In genomic region chr5:92064993-92065392, GRCh38 we compare ENCODE assay signal across 32 cellular contexts.
"Had no signal": no experiment of that assay in that cellular context is flagged by ENCODE, and none has a peak within 500 bp of the region (broad histone marks: within the 10 kb centered on the region; RNA-seq: fewer than 3 reads in every experiment).

No MANE protein-coding gene starts in this region.

- H3K36me3 ChIP-seq: ascending aorta, MG63, SJSA1 had no signal

- FAIRE-seq: colon, RCC 7860 had no signal

- H3K4me3 ChIP-seq: ascending aorta, body of pancreas, MG63, SJSA1 had no signal

- H3K27me3 ChIP-seq: ascending aorta, body of pancreas, MG63, SJSA1 had no signal

- DNase-seq: activated CD4-positive, alpha-beta T cell treated with anti-CD3 and anti-CD28 coated beads for 48 hours; activated CD4-positive, alpha-beta T cell treated with anti-CD3 and anti-CD28 coated beads, Interleukin-2, amount 50 U/mL, for 4 hours; activated CD4-positive, CD25-positive, alpha-beta regulatory T cell treated with anti-CD3 and anti-CD28 coated beads, Interleukin-2, amount 50 U/mL, for 72 hours; activated CD8-positive, alpha-beta memory T cell treated with anti-CD3 and anti-CD28 coated beads, Interleukin-2, amount 10 ng/mL, durations not matched to agents 7 days and 5 days; activated effector memory CD4-positive, alpha-beta T cell treated with Interleukin-2 at 50 U/mL for 16 hours; activated naive CD4-positive, alpha-beta T cell; activated naive CD8-positive, alpha-beta T cell treated with anti-CD3 and anti-CD28 coated beads, Interleukin-2, amount 50 U/mL, for 24 hours; activated T-cell treated with anti-CD3 and anti-CD28 coated beads, Interleukin-2, amount 50 U/mL, for 24 hours; amniotic stem cell; body of pancreas; cerebellar nuclear complex; MG63; MV-4-11; NCI-H1105; NCI-H1436; NCI-H1694 treated with DMSO at 0.1 percent for 48 hours; NCI-H2029 treated with DMSO at 0.1 percent for 48 hours; NCI-H345; NCI-H510A treated with DMSO at 0.1 percent for 48 hours; NCI-H69; NK-92 treated with Interleukin-12 subunit alpha and Interleukin-12 subunit beta, amount 100 ng/mL, for 24 hours; SHP77; T-cell; T-helper 2 cell; T1000 had no signal

- ATAC-seq: activated CD8-positive, alpha-beta memory T cell treated with anti-CD3 and anti-CD28 coated beads, Interleukin-2, amount 10 ng/mL, durations not matched to agents 7 days and 5 days; activated naive CD4-positive, alpha-beta T cell treated with anti-CD3 and anti-CD28 coated beads, Interleukin-2, amount 50 U/mL, for 72 hours; activated naive CD8-positive, alpha-beta T cell treated with anti-CD3 and anti-CD28 coated beads, Interleukin-2, amount 50 U/mL, for 24 hours; body of pancreas; SK-N-SH treated with all-trans-retinoic acid at 6 μM for 48 hours; T-cell; WTC11 had no signal
